ENCODE assay signal across 9 cellular contexts in the genomic region with DNA sequence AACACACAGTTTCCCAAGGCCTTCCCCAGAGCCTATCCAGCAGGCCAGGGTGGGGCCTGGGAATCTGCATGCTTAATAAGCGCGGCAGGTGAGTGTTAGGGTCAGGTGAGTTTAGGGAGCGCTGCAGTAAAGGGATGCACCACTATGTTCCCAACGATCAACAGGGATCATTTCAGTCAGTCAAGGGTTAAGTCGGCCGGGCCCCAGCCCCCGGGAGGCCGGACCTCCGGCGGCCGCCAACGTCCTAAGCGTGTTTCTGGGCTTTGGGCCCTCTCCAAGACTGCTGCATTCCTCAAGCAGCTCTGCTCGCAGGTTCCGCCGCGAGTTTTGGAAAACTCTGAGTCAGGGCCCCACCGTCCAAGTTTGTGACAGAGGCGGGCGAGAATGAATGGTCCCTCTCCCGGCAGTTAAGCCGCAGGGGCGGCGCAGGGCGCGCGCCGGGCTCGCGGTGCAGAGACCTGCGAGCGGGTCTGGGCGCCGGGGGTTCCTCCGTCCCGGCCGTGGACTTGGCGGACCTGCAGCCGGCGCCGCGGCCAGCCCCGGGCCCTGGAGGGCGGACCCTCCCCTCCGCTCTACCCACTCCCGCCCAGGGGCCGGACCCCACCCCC.
DNase-seq lines count a peak whose midpoint lies in the region; ATAC-seq and TF ChIP-seq lines count a peak whose summit lies in the region.
"Had no signal": no experiment of that assay in that cellular context is flagged by ENCODE, and none has a peak within 500 bp of the region (broad histone marks: within the 10 kb centered on the region; RNA-seq: fewer than 3 reads in every experiment).

No MANE protein-coding gene starts in this region.

- H3K9ac ChIP-seq in BLaER1 = no peak overlapping the region

- H3K4me2 ChIP-seq in BLaER1 = no peak overlapping the region
- H3K4me2 ChIP-seq in osteoblast (ENCODE audit: insufficient read depth, low read length) = peak overlapping the region; percentile 84

- H3K27me3 ChIP-seq in BLaER1 = peaks cover 39% of the 10 kb centered on the region
- peaks cover 43% of the 10 kb centered on the region for H3K27me3 ChIP-seq in RWPE2 (ENCODE audit: insufficient read depth, poor library complexity, severe bottlenecking)
- no peaks in the 10 kb centered on the region for H3K27me3 ChIP-seq in gastroesophageal sphincter
- H3K27me3 ChIP-seq in osteoblast (ENCODE audit: insufficient read depth, low read length) = no peaks in the 10 kb centered on the region

- DNase-seq in RWPE2 (ENCODE audit: low spot score) (no peak), osteoblast (ENCODE audit: insufficient read length, low spot score, missing footprints) (peak; percentile 98), GM10266 (ENCODE audit: extremely low spot score) (no peak)
- no peak for DNase-seq in activated CD8-positive, alpha-beta memory T cell treated with anti-CD3 and anti-CD28 coated beads, Interleukin-2, amount 50 U/mL, for 48 hours
- DNase-seq: stimulated activated CD8-positive, alpha-beta memory T cell treated with anti-CD3 and anti-CD28 coated beads, Interleukin-4, amount 100 ng/mL, for 48 hours had no signal

- TF ChIP-seq POLR2A in gastroesophageal sphincter (IDR thresholded peaks at IDR 0.05) = no peak

- no peak for TF ChIP-seq EP300 in gastroesophageal sphincter (IDR thresholded peaks at IDR 0.05)

- peaks cover 25% of the 10 kb centered on the region for H3K9me3 ChIP-seq in BLaER1
- no peaks in the 10 kb centered on the region for H3K9me3 ChIP-seq in RWPE2 (ENCODE audit: severe bottlenecking)
- no peaks in the 10 kb centered on the region for H3K9me3 ChIP-seq in gastroesophageal sphincter
- H3K9me3 ChIP-seq in osteoblast (ENCODE audit: low read depth, low read length) = no peaks in the 10 kb centered on the region

- H3K27ac ChIP-seq in BLaER1 = no peak overlapping the region
- H3K27ac ChIP-seq in RWPE2 (ENCODE audit: poor library complexity, severe bottlenecking) = no peak overlapping the region
- peak overlapping the region in 3 of 4 donors; percentile 57 to 76 (median 61) for H3K27ac ChIP-seq in gastroesophageal sphincter
- peak overlapping the region; percentile 66 for H3K27ac ChIP-seq in osteoblast (ENCODE audit: low read depth, low read length)

- H3K79me2 ChIP-seq in osteoblast (ENCODE audit: insufficient read depth, low read length) = peaks cover 78% of the 10 kb centered on the region

- peak; percentile 56 for ATAC-seq in RWPE2 (ENCODE audit: low read depth)
- peak; percentile 92 for ATAC-seq in gastroesophageal sphincter
- ATAC-seq in HG02885 (IDR thresholded peaks at IDR 0.05; ENCODE audit: poor library complexity, unreplicated experiment) = no peak
- no peak for ATAC-seq in GM21723 (IDR thresholded peaks at IDR 0.05; ENCODE audit: unreplicated experiment)

- peak overlapping the region; percentile 41; the same call in 1 of the 2 replicates for H3K4me3 ChIP-seq in BLaER1
- peak overlapping the region; percentile 34 for H3K4me3 ChIP-seq in RWPE2 (ENCODE audit: severe bottlenecking)
- H3K4me3 ChIP-seq in gastroesophageal sphincter = peak overlapping the region; percentile 29 to 58
- H3K4me3 ChIP-seq in osteoblast (ENCODE audit: insufficient read depth, low read length) = peak overlapping the region; percentile 71

- H3K36me3 ChIP-seq in BLaER1 (no peaks in the 10 kb centered on the region), RWPE2 (ENCODE audit: low read depth) (no peaks in the 10 kb centered on the region), gastroesophageal sphincter (no peaks in the 10 kb centered on the region), osteoblast (ENCODE audit: insufficient read depth, low read length) (peaks cover 13% of the 10 kb centered on the region)

- H3K4me1 ChIP-seq in BLaER1 = peaks cover 40% of the 10 kb centered on the region
- no peaks in the 10 kb centered on the region for H3K4me1 ChIP-seq in RWPE2 (ENCODE audit: insufficient read depth, poor library complexity, severe bottlenecking)
- peaks cover 0 to 38% (median 10%) of the 10 kb centered on the region in 3 donors for H3K4me1 ChIP-seq in gastroesophageal sphincter
- H3K4me1 ChIP-seq in osteoblast (ENCODE audit: insufficient read depth, low read length) = peaks cover 55% of the 10 kb centered on the region

- WGBS in gastroesophageal sphincter (ENCODE audit: low coverage in 1 of 2), 2 donors = 0 to 8% methylated on average over 2 to 11 of the region's 47 CpGs

- H4K20me1 ChIP-seq in BLaER1 (no peaks in the 10 kb centered on the region), osteoblast (ENCODE audit: insufficient read depth, low read length) (peaks cover 28% of the 10 kb centered on the region)

- TF ChIP-seq CTCF in RWPE2 (IDR thresholded peaks at IDR 0.05; ENCODE audit: poor library complexity, severe bottlenecking) (no peak), gastroesophageal sphincter (IDR thresholded peaks at IDR 0.05) (no peak), osteoblast (IDR thresholded peaks at IDR 0.05; ENCODE audit: extremely low read depth, low read depth, low read length) (no peak), GM10266 (IDR thresholded peaks at IDR 0.05; ENCODE audit: control insufficient read depth, insufficient read depth, low read depth, missing control alignments) (no peak)

- H2AFZ ChIP-seq in osteoblast (ENCODE audit: low read length) = no peak overlapping the region

Comparison
In these comparisons a context has a peak if more than half of its experiments do, and no peak if none do; other contexts are left out.
1. H3K27ac ChIP-seq: peak in gastroesophageal sphincter (3 of 4) and osteoblast (single experiment); none in BLaER1 (single experiment) and RWPE2 (single experiment).
2. ATAC-seq: peak in RWPE2 (single experiment) and gastroesophageal sphincter (single experiment); none in HG02885 (single experiment) and GM21723 (single experiment).
3. Peak in every context shown above with its lines, with median percentiles within 50 percentile points of each other: H3K4me3 ChIP-seq.